1 cellular context compared by ENCODE assay signal in genomic region chr1:227280836-227281235, GRCh38.
A peak's percentile ranks its signal among the peaks of the same experiment; 100 is the strongest.
TF ChIP-seq lines count a peak whose summit lies in the region.

No MANE protein-coding gene starts in this region.

TF ChIP-seq in K562, 482 proteins besides CTCF, POLR2A, EP300 and RAD21 (continued from another document):
- no peak for TF ChIP-seq FOXO4 (CRISPR knock-in tag; IDR thresholded peaks at IDR 0.05)
- peak; percentile 59; the same call in 1 of the 2 replicates for TF ChIP-seq TRIM28 (IDR thresholded peaks at IDR 0.05)
- no peak for TF ChIP-seq POLR3A (IDR thresholded peaks at IDR 0.05; ENCODE audit: borderline replicate concordance, extremely low read depth, insufficient read depth, insufficient read length)
- TF ChIP-seq ZKSCAN8 (CRISPR knock-in tag; IDR thresholded peaks at IDR 0.05): no peak
- TF ChIP-seq ZNF639 (CRISPR knock-in tag; conservative IDR thresholded peaks at IDR 0.05 in 1 of 2, IDR thresholded peaks at IDR 0.05 in 1 of 2): no peak
TF ChIP-seq in K562: peak in this region for 4.
